ENCODE assay signal across 1 cellular context in the genomic region with DNA sequence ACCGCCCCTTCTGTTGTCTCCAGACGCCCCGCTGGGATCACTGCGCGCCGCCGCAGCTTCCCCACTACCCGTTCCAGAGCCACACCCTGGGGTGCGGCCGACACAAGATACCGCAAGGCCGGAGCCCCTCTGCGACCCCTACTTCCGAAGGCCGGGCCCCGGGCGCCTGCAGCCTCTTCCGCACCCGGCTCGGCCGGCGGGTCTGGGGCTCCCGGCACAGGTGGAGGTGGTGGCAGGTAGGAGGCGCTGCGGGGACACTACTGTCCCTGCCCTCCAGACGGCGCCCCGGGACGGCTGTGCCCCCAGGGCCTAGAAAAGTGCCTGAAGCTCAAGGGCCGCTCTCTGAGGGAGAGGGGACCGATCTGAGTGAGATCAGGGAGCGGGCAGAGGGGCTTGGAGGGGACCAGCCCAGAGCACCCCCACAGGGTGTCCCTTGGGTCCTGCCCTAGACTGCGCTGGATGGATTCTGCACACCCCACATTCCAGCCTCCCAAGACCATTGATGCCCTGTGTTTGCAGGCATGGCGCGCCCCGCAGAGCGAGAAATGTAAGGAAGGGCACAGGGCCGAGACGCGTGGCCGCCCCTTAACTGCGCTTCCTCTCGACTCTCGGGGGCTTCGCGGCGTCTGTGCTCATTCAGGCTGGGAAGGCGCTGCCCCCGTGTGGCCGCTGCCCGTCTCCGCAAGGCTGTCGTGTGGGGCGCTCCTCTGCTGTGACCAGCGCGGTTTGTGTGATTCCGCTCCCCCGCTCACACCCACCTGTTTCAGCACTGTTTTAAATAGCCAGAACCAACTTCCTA.
TF ChIP-seq lines count a peak whose summit lies in the region.

No MANE protein-coding gene starts in this region.

TF ChIP-seq in H1, 55 proteins besides CTCF, POLR2A, EP300 and RAD21 (continued from another document):
- TF ChIP-seq, protein P1, sequence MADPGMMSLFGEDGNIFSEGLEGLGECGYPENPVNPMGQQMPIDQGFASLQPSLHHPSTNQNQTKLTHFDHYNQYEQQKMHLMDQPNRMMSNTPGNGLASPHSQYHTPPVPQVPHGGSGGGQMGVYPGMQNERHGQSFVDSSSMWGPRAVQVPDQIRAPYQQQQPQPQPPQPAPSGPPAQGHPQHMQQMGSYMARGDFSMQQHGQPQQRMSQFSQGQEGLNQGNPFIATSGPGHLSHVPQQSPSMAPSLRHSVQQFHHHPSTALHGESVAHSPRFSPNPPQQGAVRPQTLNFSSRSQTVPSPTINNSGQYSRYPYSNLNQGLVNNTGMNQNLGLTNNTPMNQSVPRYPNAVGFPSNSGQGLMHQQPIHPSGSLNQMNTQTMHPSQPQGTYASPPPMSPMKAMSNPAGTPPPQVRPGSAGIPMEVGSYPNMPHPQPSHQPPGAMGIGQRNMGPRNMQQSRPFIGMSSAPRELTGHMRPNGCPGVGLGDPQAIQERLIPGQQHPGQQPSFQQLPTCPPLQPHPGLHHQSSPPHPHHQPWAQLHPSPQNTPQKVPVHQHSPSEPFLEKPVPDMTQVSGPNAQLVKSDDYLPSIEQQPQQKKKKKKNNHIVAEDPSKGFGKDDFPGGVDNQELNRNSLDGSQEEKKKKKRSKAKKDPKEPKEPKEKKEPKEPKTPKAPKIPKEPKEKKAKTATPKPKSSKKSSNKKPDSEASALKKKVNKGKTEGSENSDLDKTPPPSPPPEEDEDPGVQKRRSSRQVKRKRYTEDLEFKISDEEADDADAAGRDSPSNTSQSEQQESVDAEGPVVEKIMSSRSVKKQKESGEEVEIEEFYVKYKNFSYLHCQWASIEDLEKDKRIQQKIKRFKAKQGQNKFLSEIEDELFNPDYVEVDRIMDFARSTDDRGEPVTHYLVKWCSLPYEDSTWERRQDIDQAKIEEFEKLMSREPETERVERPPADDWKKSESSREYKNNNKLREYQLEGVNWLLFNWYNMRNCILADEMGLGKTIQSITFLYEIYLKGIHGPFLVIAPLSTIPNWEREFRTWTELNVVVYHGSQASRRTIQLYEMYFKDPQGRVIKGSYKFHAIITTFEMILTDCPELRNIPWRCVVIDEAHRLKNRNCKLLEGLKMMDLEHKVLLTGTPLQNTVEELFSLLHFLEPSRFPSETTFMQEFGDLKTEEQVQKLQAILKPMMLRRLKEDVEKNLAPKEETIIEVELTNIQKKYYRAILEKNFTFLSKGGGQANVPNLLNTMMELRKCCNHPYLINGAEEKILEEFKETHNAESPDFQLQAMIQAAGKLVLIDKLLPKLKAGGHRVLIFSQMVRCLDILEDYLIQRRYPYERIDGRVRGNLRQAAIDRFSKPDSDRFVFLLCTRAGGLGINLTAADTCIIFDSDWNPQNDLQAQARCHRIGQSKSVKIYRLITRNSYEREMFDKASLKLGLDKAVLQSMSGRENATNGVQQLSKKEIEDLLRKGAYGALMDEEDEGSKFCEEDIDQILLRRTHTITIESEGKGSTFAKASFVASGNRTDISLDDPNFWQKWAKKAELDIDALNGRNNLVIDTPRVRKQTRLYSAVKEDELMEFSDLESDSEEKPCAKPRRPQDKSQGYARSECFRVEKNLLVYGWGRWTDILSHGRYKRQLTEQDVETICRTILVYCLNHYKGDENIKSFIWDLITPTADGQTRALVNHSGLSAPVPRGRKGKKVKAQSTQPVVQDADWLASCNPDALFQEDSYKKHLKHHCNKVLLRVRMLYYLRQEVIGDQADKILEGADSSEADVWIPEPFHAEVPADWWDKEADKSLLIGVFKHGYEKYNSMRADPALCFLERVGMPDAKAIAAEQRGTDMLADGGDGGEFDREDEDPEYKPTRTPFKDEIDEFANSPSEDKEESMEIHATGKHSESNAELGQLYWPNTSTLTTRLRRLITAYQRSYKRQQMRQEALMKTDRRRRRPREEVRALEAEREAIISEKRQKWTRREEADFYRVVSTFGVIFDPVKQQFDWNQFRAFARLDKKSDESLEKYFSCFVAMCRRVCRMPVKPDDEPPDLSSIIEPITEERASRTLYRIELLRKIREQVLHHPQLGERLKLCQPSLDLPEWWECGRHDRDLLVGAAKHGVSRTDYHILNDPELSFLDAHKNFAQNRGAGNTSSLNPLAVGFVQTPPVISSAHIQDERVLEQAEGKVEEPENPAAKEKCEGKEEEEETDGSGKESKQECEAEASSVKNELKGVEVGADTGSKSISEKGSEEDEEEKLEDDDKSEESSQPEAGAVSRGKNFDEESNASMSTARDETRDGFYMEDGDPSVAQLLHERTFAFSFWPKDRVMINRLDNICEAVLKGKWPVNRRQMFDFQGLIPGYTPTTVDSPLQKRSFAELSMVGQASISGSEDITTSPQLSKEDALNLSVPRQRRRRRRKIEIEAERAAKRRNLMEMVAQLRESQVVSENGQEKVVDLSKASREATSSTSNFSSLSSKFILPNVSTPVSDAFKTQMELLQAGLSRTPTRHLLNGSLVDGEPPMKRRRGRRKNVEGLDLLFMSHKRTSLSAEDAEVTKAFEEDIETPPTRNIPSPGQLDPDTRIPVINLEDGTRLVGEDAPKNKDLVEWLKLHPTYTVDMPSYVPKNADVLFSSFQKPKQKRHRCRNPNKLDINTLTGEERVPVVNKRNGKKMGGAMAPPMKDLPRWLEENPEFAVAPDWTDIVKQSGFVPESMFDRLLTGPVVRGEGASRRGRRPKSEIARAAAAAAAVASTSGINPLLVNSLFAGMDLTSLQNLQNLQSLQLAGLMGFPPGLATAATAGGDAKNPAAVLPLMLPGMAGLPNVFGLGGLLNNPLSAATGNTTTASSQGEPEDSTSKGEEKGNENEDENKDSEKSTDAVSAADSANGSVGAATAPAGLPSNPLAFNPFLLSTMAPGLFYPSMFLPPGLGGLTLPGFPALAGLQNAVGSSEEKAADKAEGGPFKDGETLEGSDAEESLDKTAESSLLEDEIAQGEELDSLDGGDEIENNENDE (IDR thresholded peaks at IDR 0.05; ENCODE audit: insufficient replicate concordance, low read length): no peak
- TF ChIP-seq KDM4A (IDR thresholded peaks at IDR 0.05; ENCODE audit: low read depth, low read length, severe bottlenecking) (peak; percentile 93), TCF12 (IDR thresholded peaks at IDR 0.05; ENCODE audit: low read depth, low read length) (0 out of 2 replicates have a peak, but pooled peaks have one; percentile 13), BACH1 (IDR thresholded peaks at IDR 0.05; ENCODE audit: low read length) (peak; percentile 58), TBP (IDR thresholded peaks at IDR 0.05; ENCODE audit: low read depth, low read length) (no peak; the same call in 1 of the 2 replicates), PHF8 (conservative IDR thresholded peaks at IDR 0.05; ENCODE audit: low read depth, low read length) (0 out of 2 replicates have a peak, but pooled peaks have one; percentile 38), GABPA (IDR thresholded peaks at IDR 0.05; ENCODE audit: borderline replicate concordance, insufficient read depth, low read length) (peak; percentile 48; the same call in 1 of the 2 replicates), CEBPB (IDR thresholded peaks at IDR 0.05; ENCODE audit: low read depth, low read length) (no peak), NANOG (IDR thresholded peaks at IDR 0.05; ENCODE audit: insufficient read depth, low read depth, low read length, poor library complexity, severe bottlenecking) (no peak), USF2 (IDR thresholded peaks at IDR 0.05; ENCODE audit: low read length) (no peak), CREB1 (IDR thresholded peaks at IDR 0.05) (0 out of 2 replicates have a peak, but pooled peaks have one; percentile 41), HDAC2 (IDR thresholded peaks at IDR 0.05; ENCODE audit: borderline replicate concordance in 1 of 2, low read depth in 2 of 2, low read length in 2 of 2) (peak in 1 of 2 experiments; percentile 49; a peak in 2 of 4 replicates), SIX5 (IDR thresholded peaks at IDR 0.05; ENCODE audit: low read depth, low read length) (no peak), SRF (IDR thresholded peaks at IDR 0.05; ENCODE audit: low read depth, low read length) (0 out of 2 replicates have a peak, but pooled peaks have one; percentile 12)
- TF ChIP-seq, protein P2, sequence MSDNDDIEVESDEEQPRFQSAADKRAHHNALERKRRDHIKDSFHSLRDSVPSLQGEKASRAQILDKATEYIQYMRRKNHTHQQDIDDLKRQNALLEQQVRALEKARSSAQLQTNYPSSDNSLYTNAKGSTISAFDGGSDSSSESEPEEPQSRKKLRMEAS (IDR thresholded peaks at IDR 0.05): peak; percentile 51; the same call in 1 of the 2 replicates
